Comparison of ENCODE assay signal across 10 cellular contexts in the genomic region with DNA sequence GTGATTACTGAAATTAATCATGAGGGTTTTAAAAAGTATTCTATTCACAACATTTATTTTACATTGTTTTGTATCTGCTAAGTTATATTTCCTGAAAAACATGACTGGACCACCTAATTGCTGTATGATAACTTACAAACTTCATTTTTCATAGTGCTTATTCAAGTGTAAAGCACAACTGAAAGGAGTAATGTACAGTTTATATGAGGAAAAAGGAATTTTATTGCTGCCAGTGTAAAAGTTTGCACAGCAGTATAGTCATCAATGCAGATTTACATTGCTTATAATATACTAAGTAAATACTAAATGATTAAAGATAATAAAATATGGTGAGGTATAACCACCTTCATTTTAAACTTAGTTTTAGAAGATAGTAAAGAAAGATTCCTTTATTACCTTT. TPM values are rescaled to one million over a fixed set of nuclear protein-coding genes. Genes with fewer than 3 reads are reported as not detected.
DNase-seq lines count a peak whose midpoint lies in the region; ATAC-seq and TF ChIP-seq lines count a peak whose summit lies in the region.
"Had no signal": no experiment of that assay in that cellular context is flagged by ENCODE, and none has a peak within 500 bp of the region (broad histone marks: within the 10 kb centered on the region; RNA-seq: fewer than 3 reads in every experiment).

No MANE protein-coding gene starts in this region.

- H3K27me3 Mint-ChIP-seq in CD4-positive, CD25-positive, alpha-beta regulatory T cell = peaks cover 5% of the 10 kb centered on the region
- no peaks in the 10 kb centered on the region for H3K27me3 Mint-ChIP-seq in effector memory CD8-positive, alpha-beta T cell

- H3K9me3 ChIP-seq in CD4-positive, CD25-positive, alpha-beta regulatory T cell (ENCODE audit: control insufficient read depth in 2 of 2, low read length in 2 of 2) = no peaks in the 10 kb centered on the region
- H3K9me3 ChIP-seq in neuron (ENCODE audit: low read length) = no peaks in the 10 kb centered on the region

- H3K27ac Mint-ChIP-seq in CD4-positive, CD25-positive, alpha-beta regulatory T cell = peak overlapping the region in 1 of 3 donors; percentile 39
- H3K27ac Mint-ChIP-seq in effector memory CD8-positive, alpha-beta T cell = peak overlapping the region in 1 of 2 donors; percentile 25

- H2AFZ ChIP-seq in neuron (ENCODE audit: low read depth, low read length) = no peak overlapping the region

- H3K36me3 ChIP-seq in CD4-positive, CD25-positive, alpha-beta regulatory T cell (ENCODE audit: control insufficient read depth, insufficient read depth, low read length) = no peaks in the 10 kb centered on the region
- H3K36me3 ChIP-seq in neuron (ENCODE audit: insufficient read depth, low read length) = peaks cover 3% of the 10 kb centered on the region

- TF ChIP-seq CTCF in NB4 (IDR thresholded peaks at IDR 0.05; ENCODE audit: low read depth, low read length) = no peak

- peak overlapping the region; percentile 99 for H3K4me3 ChIP-seq in CD4-positive, CD25-positive, alpha-beta regulatory T cell (ENCODE audit: low read depth, low read length)
- H3K4me3 ChIP-seq in NB4 (ENCODE audit: low read depth, low read length) (peak overlapping the region; percentile 77), neuron (ENCODE audit: low read length) (peak overlapping the region; percentile 56)

- TF ChIP-seq POLR2A in NB4 (IDR thresholded peaks at IDR 0.05; ENCODE audit: extremely low read depth, insufficient read length) = no peak

- H3K27ac ChIP-seq in CD4-positive, CD25-positive, alpha-beta regulatory T cell (ENCODE audit: insufficient read depth, low read length, poor library complexity, severe bottlenecking) = no peak overlapping the region

- H3K4me3 Mint-ChIP-seq in CD4-positive, CD25-positive, alpha-beta regulatory T cell = peak overlapping the region; percentile 95 to 98 (median 96)
- peak overlapping the region; percentile 95 to 100 for H3K4me3 Mint-ChIP-seq in effector memory CD8-positive, alpha-beta T cell

- DNase-seq in CD4-positive, CD25-positive, alpha-beta regulatory T cell = no peak
- DNase-seq in NB4 (ENCODE audit: low read depth) = no peak
- no peak for DNase-seq in effector memory CD8-positive, alpha-beta T cell
- DNase-seq in A172 (ENCODE audit: low spot score) = no peak
- DNase-seq: anterior cingulate cortex, NCI-H1694 had no signal

- H3K4me1 ChIP-seq in CD4-positive, CD25-positive, alpha-beta regulatory T cell (ENCODE audit: control insufficient read depth, insufficient read depth, low read length, poor library complexity, severe bottlenecking) = peaks cover 62% of the 10 kb centered on the region
- peaks cover 15% of the 10 kb centered on the region for H3K4me1 ChIP-seq in neuron (ENCODE audit: insufficient read depth, low read length)

- peaks cover 0 to 3% (median 0%) of the 10 kb centered on the region in 7 donors for H3K9me3 Mint-ChIP-seq in CD4-positive, CD25-positive, alpha-beta regulatory T cell
- H3K9me3 Mint-ChIP-seq in effector memory CD8-positive, alpha-beta T cell = no peaks in the 10 kb centered on the region

- ATAC-seq in CD4-positive, CD25-positive, alpha-beta regulatory T cell (ENCODE audit: low read depth in 2 of 2) = no peak
- ATAC-seq in effector memory CD8-positive, alpha-beta T cell (replicated peaks) = no peak
- ATAC-seq in GM21447 (IDR thresholded peaks at IDR 0.05; ENCODE audit: unreplicated experiment) (no peak), GM21619 (IDR thresholded peaks at IDR 0.05; ENCODE audit: unreplicated experiment) (no peak), GM18858 (IDR thresholded peaks at IDR 0.05; ENCODE audit: unreplicated experiment) (no peak)

- H3K36me3 Mint-ChIP-seq in CD4-positive, CD25-positive, alpha-beta regulatory T cell = peaks cover 18% of the 10 kb centered on the region
- peaks cover 44% of the 10 kb centered on the region for H3K36me3 Mint-ChIP-seq in effector memory CD8-positive, alpha-beta T cell (ENCODE audit: insufficient read depth)

- H3K4me1 Mint-ChIP-seq in CD4-positive, CD25-positive, alpha-beta regulatory T cell = peaks cover 34 to 59% (median 49%) of the 10 kb centered on the region in 4 donors
- peaks cover 47 to 53% of the 10 kb centered on the region in 2 donors for H3K4me1 Mint-ChIP-seq in effector memory CD8-positive, alpha-beta T cell (ENCODE audit: low read depth in 2 of 2)

- H3K27me3 ChIP-seq in CD4-positive, CD25-positive, alpha-beta regulatory T cell (ENCODE audit: control insufficient read depth, insufficient read depth, low read length) = no peaks in the 10 kb centered on the region
- H3K27me3 ChIP-seq in neuron (ENCODE audit: insufficient read depth, low read length) = no peaks in the 10 kb centered on the region

RNA-seq across cellular contexts. Expression of a gene that starts 4.0 kb away (rescaled TPM):
- total RNA-seq in CD4-positive, CD25-positive, alpha-beta regulatory T cell = 99.2 TPM
- 10 to 100 TPM; 25.9 to 31.2 (median 28.5) TPM for polyA plus RNA-seq in CD4-positive, CD25-positive, alpha-beta regulatory T cell
- 11.3 and 11.6 TPM in 2 replicates for total RNA-seq in A172 (2014; rRNA removed; shearing (Covaris generic))

RNA-seq across cellular contexts. Expression of a gene that starts 4.1 kb away (rescaled TPM):
- total RNA-seq in CD4-positive, CD25-positive, alpha-beta regulatory T cell = 0.54 TPM
- under 1 TPM; 0.05 to 0.67 (median 0.17) TPM for polyA plus RNA-seq in CD4-positive, CD25-positive, alpha-beta regulatory T cell
- total RNA-seq in A172 (2014; rRNA removed; shearing (Covaris generic)) = 0.41 and 0.43 TPM in 2 replicates

RNA-seq across cellular contexts. Expression of a gene that starts 49.4 kb away (rescaled TPM):
- 33.1 TPM for total RNA-seq in CD4-positive, CD25-positive, alpha-beta regulatory T cell
- 10 to 100 TPM; 31.5 to 50.1 (median 38.8) TPM for polyA plus RNA-seq in CD4-positive, CD25-positive, alpha-beta regulatory T cell
- total RNA-seq in A172 (2014; rRNA removed; shearing (Covaris generic)) = 62.9 TPM in 2 replicates
